In the genomic region with DNA sequence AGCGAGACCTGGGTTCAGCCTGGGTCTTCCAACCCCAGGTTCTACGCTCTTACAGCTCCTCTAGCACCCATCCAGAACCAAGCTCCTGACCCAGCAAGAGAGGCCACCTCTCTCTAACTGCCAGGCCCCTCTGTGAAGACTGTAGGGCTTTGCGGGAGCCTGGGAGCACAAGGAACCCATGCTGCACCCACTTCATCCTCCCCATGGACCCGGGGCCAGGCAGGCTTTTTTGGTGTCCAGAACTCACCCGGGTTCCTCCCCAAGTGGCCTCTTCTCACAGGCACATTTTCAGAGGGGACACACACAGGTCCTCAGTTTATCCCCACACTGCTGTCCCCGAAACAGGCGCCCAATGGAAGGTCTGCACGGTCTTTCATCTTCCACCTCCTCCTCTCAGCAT, we compare ENCODE assay signal across 28 cellular contexts.
"Had no signal": no experiment of that assay in that cellular context is flagged by ENCODE, and none has a peak within 500 bp of the region (broad histone marks: within the 10 kb centered on the region; RNA-seq: fewer than 3 reads in every experiment).

No MANE protein-coding gene starts in this region.

- H3K9me3 Mint-ChIP-seq: naive thymus-derived CD8-positive, alpha-beta T cell; nephron; neural crest cell; stimulated activated effector memory CD8-positive, alpha-beta T cell treated with anti-CD3 and anti-CD28 coated beads, Interleukin-12 subunit alpha, Interleukin-12 subunit beta, amount 100 ng/mL, for 72 hours; stimulated activated naive CD8-positive, alpha-beta T cell treated with anti-CD3 and anti-CD28 coated beads, Interleukin-15, Interleukin-2, amounts not matched to agents 100 ng/mL and 50 ng/mL, for 24 hours had no signal

- H3K4me3 Mint-ChIP-seq: naive thymus-derived CD8-positive, alpha-beta T cell; nephron; neural crest cell; stimulated activated effector memory CD8-positive, alpha-beta T cell treated with anti-CD3 and anti-CD28 coated beads, Interleukin-12 subunit alpha, Interleukin-12 subunit beta, amount 100 ng/mL, for 72 hours; stimulated activated naive CD8-positive, alpha-beta T cell treated with anti-CD3 and anti-CD28 coated beads, Interleukin-15, Interleukin-2, amounts not matched to agents 100 ng/mL and 50 ng/mL, for 24 hours had no signal

- H3K27me3 ChIP-seq: neutrophil, pancreas, tibial artery had no signal

- H3K4me1 ChIP-seq: lower lobe of right lung, pancreas, prostate gland, suprapubic skin, tibial artery, upper lobe of right lung had no signal

- H3K36me3 ChIP-seq: lower lobe of right lung, neutrophil, pancreas, prostate gland, suprapubic skin, thoracic aorta, tibial artery, upper lobe of right lung had no signal

- H3K9me3 ChIP-seq: lower lobe of right lung, neutrophil, pancreas, prostate gland, suprapubic skin, thoracic aorta, tibial artery, upper lobe of right lung had no signal

- H3K4me3 ChIP-seq: lower lobe of right lung, pancreas, prostate gland, skin epidermis, suprapubic skin, thoracic aorta, tibial artery, upper lobe of right lung had no signal

- H3K27ac Mint-ChIP-seq: naive thymus-derived CD8-positive, alpha-beta T cell; nephron; stimulated activated effector memory CD8-positive, alpha-beta T cell treated with anti-CD3 and anti-CD28 coated beads, Interleukin-12 subunit alpha, Interleukin-12 subunit beta, amount 100 ng/mL, for 72 hours; stimulated activated naive CD8-positive, alpha-beta T cell treated with anti-CD3 and anti-CD28 coated beads, Interleukin-15, Interleukin-2, amounts not matched to agents 100 ng/mL and 50 ng/mL, for 24 hours had no signal

- DNase-seq: hippocampal formation; kidney glomerular epithelial cell; left cardiac atrium; lower lobe of right lung; mammary epithelial cell; mesenchymal stem cell; naive thymus-derived CD8-positive, alpha-beta T cell; occipital lobe; pancreas; posterior cingulate gyrus; retina; right cardiac atrium; stimulated activated CD4-positive, alpha-beta T cell treated with anti-CD3 and anti-CD28 coated beads, Interleukin-4, amount 100 ng/mL, for 24 hours; stimulated activated naive CD4-positive, alpha-beta T cell; tibial artery; trophoblast cell; upper lobe of right lung had no signal

- H3K4me1 Mint-ChIP-seq: nephron; neural crest cell; stimulated activated effector memory CD8-positive, alpha-beta T cell treated with anti-CD3 and anti-CD28 coated beads, Interleukin-12 subunit alpha, Interleukin-12 subunit beta, amount 100 ng/mL, for 72 hours had no signal

- H3K36me3 Mint-ChIP-seq: naive thymus-derived CD8-positive, alpha-beta T cell; stimulated activated effector memory CD8-positive, alpha-beta T cell treated with anti-CD3 and anti-CD28 coated beads, Interleukin-12 subunit alpha, Interleukin-12 subunit beta, amount 100 ng/mL, for 72 hours had no signal

- H3K27ac ChIP-seq: lower lobe of right lung, neutrophil, pancreas, prostate gland, skin epidermis, suprapubic skin, thoracic aorta, tibial artery, upper lobe of right lung had no signal

- H3K27me3 Mint-ChIP-seq: stimulated activated naive CD8-positive, alpha-beta T cell treated with anti-CD3 and anti-CD28 coated beads, Interleukin-15, Interleukin-2, amounts not matched to agents 100 ng/mL and 50 ng/mL, for 24 hours had no signal

- ATAC-seq: left cardiac atrium; left lobe of liver; lower lobe of right lung; naive thymus-derived CD8-positive, alpha-beta T cell; pancreas; right cardiac atrium; sciatic nerve; stimulated activated effector memory CD8-positive, alpha-beta T cell treated with anti-CD3 and anti-CD28 coated beads, Interleukin-12 subunit alpha, Interleukin-12 subunit beta, amount 100 ng/mL, for 72 hours; upper lobe of right lung had no signal
